ENCODE assay signal across 10 cellular contexts in genomic region chr1:77832889-77833288, GRCh38. TPM values are rescaled to one million over a fixed set of nuclear protein-coding genes. Genes with fewer than 3 reads are reported as not detected.
DNase-seq lines count a peak whose midpoint lies in the region; ATAC-seq and TF ChIP-seq lines count a peak whose summit lies in the region.
"Had no signal": no experiment of that assay in that cellular context is flagged by ENCODE, and none has a peak within 500 bp of the region (broad histone marks: within the 10 kb centered on the region; RNA-seq: fewer than 3 reads in every experiment).

No MANE protein-coding gene starts in this region.

- POLR2A ChIA-PET in activated CD4-positive, alpha-beta T cell treated with anti-CD3 and anti-CD28 coated beads for 36 hours (lab: Charles Lee), result interaction anchor here (0.6 kb wide), 1 partner anchor 200 kb away, joined by 3 read pairs; no protein-coding TSS in a partner anchor

- no peaks in the 10 kb centered on the region for H3K27me3 ChIP-seq in body of pancreas

- no peaks in the 10 kb centered on the region for H3K27me3 Mint-ChIP-seq in activated CD4-positive, alpha-beta T cell treated with anti-CD3 and anti-CD28 coated beads for 36 hours

- H3K4me3 ChIP-seq in body of pancreas, result no peak overlapping the region

- DNase-seq in HS-27A (ENCODE audit: low read depth) (peak; percentile 72), body of pancreas (no peak), iris pigment epithelial cell (ENCODE audit: low read depth) (peak; percentile 98), stromal cell of bone marrow (ENCODE audit: low read depth) (peak; percentile 93), ureter (ENCODE audit: low spot score) (no peak), mucosa of gallbladder (ENCODE audit: low spot score) (no peak)
- DNase-seq in activated CD4-positive, alpha-beta T cell treated with anti-CD3 and anti-CD28 coated beads for 36 hours, result no peak
- DNase-seq: activated CD4-positive, CD25-positive, alpha-beta regulatory T cell treated with anti-CD3 and anti-CD28 coated beads, Interleukin-2, amount 50 U/mL, for 72 hours; KG1 had no signal

- peaks cover 36% of the 10 kb centered on the region for H3K4me1 ChIP-seq in body of pancreas

- no peaks in the 10 kb centered on the region for H3K36me3 ChIP-seq in body of pancreas (replicated peaks in 1 of 2; ENCODE audit: insufficient read depth in 1 of 2, low read depth in 2 of 2)

- no peak for TF ChIP-seq CTCF in body of pancreas (IDR thresholded peaks at IDR 0.05)

- CTCF ChIA-PET in activated CD4-positive, alpha-beta T cell treated with anti-CD3 and anti-CD28 coated beads for 36 hours (lab: Charles Lee), result no interaction called here

- ATAC-seq in body of pancreas (peak; percentile 61), HG02973 (IDR thresholded peaks at IDR 0.05; ENCODE audit: unreplicated experiment) (no peak)
- ATAC-seq in activated CD4-positive, alpha-beta T cell treated with anti-CD3 and anti-CD28 coated beads for 36 hours, result no peak

- H3K4me3 Mint-ChIP-seq in activated CD4-positive, alpha-beta T cell treated with anti-CD3 and anti-CD28 coated beads for 36 hours, result no peak overlapping the region

- peaks cover 5% of the 10 kb centered on the region for H3K36me3 Mint-ChIP-seq in activated CD4-positive, alpha-beta T cell treated with anti-CD3 and anti-CD28 coated beads for 36 hours (ENCODE audit: low read depth)

- H3K4me1 Mint-ChIP-seq in activated CD4-positive, alpha-beta T cell treated with anti-CD3 and anti-CD28 coated beads for 36 hours, result peaks cover 2% of the 10 kb centered on the region

- no peak for TF ChIP-seq POLR2A in body of pancreas (IDR thresholded peaks at IDR 0.05)

- intact Hi-C loops in body of pancreas (cut with DNase I), result no loop called here
- intact Hi-C loops in activated CD4-positive, alpha-beta T cell treated with anti-CD3 and anti-CD28 coated beads for 36 hours (cut with DNase I, micrococcal nuclease), result no loop called here

- H3K9me3 ChIP-seq in body of pancreas, result no peaks in the 10 kb centered on the region

- H3K27ac Mint-ChIP-seq in activated CD4-positive, alpha-beta T cell treated with anti-CD3 and anti-CD28 coated beads for 36 hours, result no peak overlapping the region

- no peaks in the 10 kb centered on the region for H3K9me3 Mint-ChIP-seq in activated CD4-positive, alpha-beta T cell treated with anti-CD3 and anti-CD28 coated beads for 36 hours (ENCODE audit: low read depth)

- peak overlapping the region in 2 of 4 donors; percentile 22 to 34 for H3K27ac ChIP-seq in body of pancreas

RNA-seq across cellular contexts. Expression of gene MIGA1, which starts 53.4 kb away (rescaled TPM):
- 10 to 100 TPM in 1 of 2 donors, 1 to 10 TPM in 1; 6.6 to 10.4 TPM for total RNA-seq in body of pancreas
- total RNA-seq in ureter, result 19.4 TPM
- 22.4 TPM for total RNA-seq in mucosa of gallbladder
- total RNA-seq in activated CD4-positive, alpha-beta T cell treated with anti-CD3 and anti-CD28 coated beads for 36 hours, result 1 to 10 TPM; 7.2 to 9.0 TPM

RNA-seq across cellular contexts. Expression of gene NEXN, which starts 55.5 kb away (rescaled TPM):
- total RNA-seq in body of pancreas (10 to 100 TPM in 1 of 2 donors, 1 to 10 TPM in 1; 7.5 to 13.2 TPM), ureter (22.9 TPM), mucosa of gallbladder (36.5 TPM)
- total RNA-seq in activated CD4-positive, alpha-beta T cell treated with anti-CD3 and anti-CD28 coated beads for 36 hours, result 1 to 10 TPM; 2.1 to 3.6 TPM

Comparison
In these comparisons a context has a peak if more than half of its experiments do, and no peak if none do; other contexts are left out.
1. DNase-seq: peak in HS-27A (single experiment), iris pigment epithelial cell (single experiment) and stromal cell of bone marrow (single experiment); none in body of pancreas (0 of 4), ureter (single experiment), mucosa of gallbladder (single experiment) and activated CD4-positive, alpha-beta T cell treated with anti-CD3 and anti-CD28 coated beads for 36 hours (single experiment).